In genomic region chr19:54391589-54392061, GRCh38 we compare ENCODE assay signal across 2 cellular contexts.
A peak's percentile ranks its signal among the peaks of the same experiment; 100 is the strongest.
TF ChIP-seq lines count a peak whose summit lies in the region.

No MANE protein-coding gene starts in this region.

TF ChIP-seq in HepG2, 621 proteins besides CTCF, POLR2A, EP300 and RAD21 (continues in another document):
- TF ChIP-seq ZNF263 (CRISPR knock-in tag; IDR thresholded peaks at IDR 0.05) (peak; percentile 72; the same call in 1 of the 2 replicates), MBNL3 (CRISPR knock-in tag; conservative IDR thresholded peaks at IDR 0.05) (no peak), ZHX2 (IDR thresholded peaks at IDR 0.05; ENCODE audit: low read depth) (no peak), ZHX2 (CRISPR knock-in tag; IDR thresholded peaks at IDR 0.05; ENCODE audit: borderline replicate concordance) (no peak), ZNF12 (CRISPR knock-in tag; IDR thresholded peaks at IDR 0.05) (peak; percentile 64; the same call in 1 of the 2 replicates), TRAFD1 (CRISPR knock-in tag; IDR thresholded peaks at IDR 0.05; ENCODE audit: borderline replicate concordance) (no peak), AHDC1 (CRISPR knock-in tag; IDR thresholded peaks at IDR 0.05; ENCODE audit: borderline replicate concordance) (no peak), YEATS2 (CRISPR knock-in tag; IDR thresholded peaks at IDR 0.05; ENCODE audit: borderline replicate concordance) (no peak), MIER2 (CRISPR knock-in tag; IDR thresholded peaks at IDR 0.05) (no peak)

TF ChIP-seq in WTC11, 78 proteins besides CTCF, POLR2A, EP300 and RAD21:
- no peak for TF ChIP-seq TEAD4 (CRISPR knock-in tag; IDR thresholded peaks at IDR 0.05)
- TF ChIP-seq GTF2I (CRISPR knock-in tag; conservative IDR thresholded peaks at IDR 0.05): 0 out of 2 replicates have a peak, but pooled peaks have one; percentile 34
